In the genomic region with DNA sequence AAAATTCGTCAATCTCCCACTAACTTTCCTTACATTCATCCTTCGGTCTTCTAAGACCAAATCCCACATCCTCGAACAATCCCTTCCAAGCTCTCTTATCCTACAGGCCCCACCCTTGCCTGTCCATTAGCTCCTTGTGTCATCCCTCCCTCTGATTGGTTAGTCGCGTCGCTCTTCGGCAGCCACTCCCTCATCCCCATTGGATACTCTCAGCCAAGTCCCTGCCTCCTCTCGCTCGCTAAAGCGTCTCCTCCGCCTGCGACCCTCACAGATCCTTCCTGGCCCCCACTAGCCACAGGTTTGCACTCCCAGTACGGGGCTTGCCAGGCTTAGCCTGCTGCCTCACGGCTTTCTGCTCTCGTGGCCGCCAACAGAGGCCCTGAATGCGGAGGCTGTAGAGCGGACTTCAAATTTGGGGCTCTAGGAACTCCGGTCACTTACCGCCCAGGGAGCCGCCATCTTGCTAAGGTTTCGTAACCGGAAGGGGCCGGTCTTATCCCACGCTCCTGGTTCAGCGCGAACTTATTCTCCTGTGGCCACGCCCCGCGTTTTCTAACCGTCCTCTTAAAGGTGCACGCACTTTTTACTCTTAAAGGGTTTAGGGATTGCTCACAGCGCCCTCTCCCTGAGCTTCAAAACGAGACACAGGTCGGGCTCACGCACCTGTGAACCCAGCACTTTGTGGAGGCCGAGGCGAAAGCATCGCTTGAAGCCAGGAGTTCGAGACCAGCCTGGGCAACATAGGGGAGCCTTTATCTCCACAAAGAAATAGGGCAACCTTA, we compare ENCODE assay signal across 8 cellular contexts. TPM values are rescaled to one million over a fixed set of nuclear protein-coding genes. Genes with fewer than 3 reads are reported as not detected.
DNase-seq lines count a peak whose midpoint lies in the region; ATAC-seq and FAIRE-seq lines count a peak whose summit lies in the region.

Gene DMAC2, minus strand, starts transcription at position 472 of the 782 bp plus-strand sequence. Its CDS starts 13 bp downstream, at position 459.

- DNase-seq in D341Med (ENCODE audit: low spot score) (peak; percentile 94), HUDEP-2 (lab: John Stamatoyannopoulos, UW; ENCODE audit: unreplicated experiment in 76 of 76) (peak; percentile 64 to 98 (median 96)), NOMO-1 treated with dmso at 0.1 percent for 144 hours (lab: John Stamatoyannopoulos, UW; ENCODE audit: unreplicated experiment) (peak; percentile 96)
- DNase-seq in activated CD8-positive, alpha-beta memory T cell treated with anti-CD3 and anti-CD28 coated beads for 48 hours (ENCODE audit: low read depth in 2 of 3, low spot score in 2 of 3), result peak; percentile 79 to 87 (median 81)
- peak; percentile 84 to 94 for DNase-seq in stimulated activated CD8-positive, alpha-beta memory T cell treated with anti-CD3 and anti-CD28 coated beads, Interleukin-15, amount 100 ng/mL, for 4 hours (ENCODE audit: low read depth in 2 of 2)

- WGBS in mesodermal cell (ENCODE audit: insufficient coverage in 2 of 2), 2 experiments, result 0 to 1% methylated on average over 35 to 36 of the region's 40 CpGs

- peak within 1 kb of the TSS; percentile 95 for H3K27ac ChIP-seq in mesodermal cell (ENCODE audit: low read depth, low read length, severe bottlenecking)

- peaks cover 5% of the 10 kb centered on the region for H3K4me1 ChIP-seq in mesodermal cell (ENCODE audit: control insufficient read depth, insufficient read depth, low read length, poor library complexity, severe bottlenecking)

- FAIRE-seq in endometrium (lab: Jason Lieb, UNC), result peak; percentile 91

- H3K9me3 ChIP-seq in mesodermal cell (ENCODE audit: control insufficient read depth, low read length), result no peaks in the 10 kb centered on the region

- peaks cover 20% of the 10 kb centered on the region for H3K36me3 ChIP-seq in mesodermal cell (ENCODE audit: control insufficient read depth, insufficient read depth, low read length)

- H3K4me3 ChIP-seq in mesodermal cell (ENCODE audit: extremely low read depth, insufficient read depth, low read length, poor library complexity, severe bottlenecking), result peak within 1 kb of the TSS; percentile 74

- ATAC-seq in GM21381 (IDR thresholded peaks at IDR 0.05; ENCODE audit: unreplicated experiment), result peak; percentile 89

RNA-seq across cellular contexts. Expression of gene DMAC2, which starts in this region (rescaled TPM):
- 83.4 TPM for polyA plus RNA-seq in mesodermal cell (2013, experiment 1 of 2)
- 75.7 TPM for polyA plus RNA-seq in mesodermal cell (2013, experiment 2 of 2)

Comparison
In these comparisons a context has a peak if more than half of its experiments do, and no peak if none do; other contexts are left out.
1. Peak in every context shown above with its lines: DNase-seq, ATAC-seq, H3K4me3 ChIP-seq and H3K27ac ChIP-seq.